Comparison of ENCODE assay signal across 1 cellular context in genomic region chr19:31105761-31106160, GRCh38.
TF ChIP-seq lines count a peak whose summit lies in the region.

No MANE protein-coding gene starts in this region.

TF ChIP-seq in H1, 55 proteins besides CTCF, POLR2A, EP300 and RAD21:
- TF ChIP-seq TCF12 (IDR thresholded peaks at IDR 0.05; ENCODE audit: low read depth, low read length), result no peak
- TF ChIP-seq HDAC2 (IDR thresholded peaks at IDR 0.05; ENCODE audit: borderline replicate concordance in 1 of 2, low read depth in 2 of 2, low read length in 2 of 2), result no peak
- peak; percentile 57 for TF ChIP-seq TEAD4 (IDR thresholded peaks at IDR 0.05; ENCODE audit: low read depth, low read length)
